Comparison of ENCODE assay signal across 8 cellular contexts in genomic region chr22:50530857-50531545, GRCh38. TPM values are rescaled to one million over a fixed set of nuclear protein-coding genes. Genes with fewer than 3 reads are reported as not detected.
A peak's percentile ranks its signal among the peaks of the same experiment; 100 is the strongest.
DNase-seq lines count a peak whose midpoint lies in the region; ATAC-seq, FAIRE-seq and TF ChIP-seq lines count a peak whose summit lies in the region.

No MANE protein-coding gene starts in this region.

- no peak for FAIRE-seq in small intestine (lab: Jason Lieb, UNC)

- H3K4me3 ChIP-seq in ascending aorta (peak overlapping the region; percentile 61 to 78), iPS-15b (ENCODE audit: low read depth, low read length) (peak overlapping the region; percentile 59), small intestine (ENCODE audit: low read depth in 1 of 2, low read length in 2 of 2) (peak overlapping the region; percentile 57 to 76)

- peak; percentile 22 for DNase-seq in DMS114 treated with DMSO at 0.1 percent for 48 hours (lab: John Stamatoyannopoulos, UW; ENCODE audit: unreplicated experiment)
- peak; percentile 47 to 92 (median 65) for DNase-seq in T-helper 1 cell
- DNase-seq in ascending aorta (ENCODE audit: low spot score in 2 of 2): peak in 1 of 2 donors; percentile 90
- DNase-seq in small intestine: peak; percentile 91
- no peak for DNase-seq in midbrain (lab: John Stamatoyannopoulos, UW)
- no peak for DNase-seq in kidney glomerular epithelial cell (lab: John Stamatoyannopoulos, UW)

- H3K9ac ChIP-seq in iPS-15b (ENCODE audit: low read depth, low read length): no peak overlapping the region

- peak overlapping the region; percentile 80 to 91 for H3K27ac ChIP-seq in ascending aorta
- peak overlapping the region; percentile 95 to 100 for H3K27ac ChIP-seq in small intestine (ENCODE audit: low read depth in 1 of 2, low read length in 1 of 2)

- no peak for TF ChIP-seq CTCF in ascending aorta (IDR thresholded peaks at IDR 0.05)

- H3K4me1 ChIP-seq in ascending aorta: peaks cover 18 to 30% of the 10 kb centered on the region in 2 donors
- H3K4me1 ChIP-seq in iPS-15b (ENCODE audit: control insufficient read depth, insufficient read depth, low read length): no peaks in the 10 kb centered on the region
- H3K4me1 ChIP-seq in small intestine (ENCODE audit: control insufficient read depth in 2 of 2, insufficient read depth in 1 of 2, low read depth in 1 of 2, low read length in 1 of 2): peaks cover 0 to 6% of the 10 kb centered on the region in 2 donors

- H3K27me3 ChIP-seq in ascending aorta (peaks cover 11% of the 10 kb centered on the region), iPS-15b (ENCODE audit: control insufficient read depth, insufficient read depth, low read length) (peaks cover 64% of the 10 kb centered on the region), small intestine (ENCODE audit: control insufficient read depth in 2 of 2, insufficient read depth in 2 of 2, low read length in 2 of 2) (no peaks in the 10 kb centered on the region)

- H3K36me3 ChIP-seq in ascending aorta: no peaks in the 10 kb centered on the region
- H3K36me3 ChIP-seq in iPS-15b (ENCODE audit: control insufficient read depth, insufficient read depth, low read length): no peaks in the 10 kb centered on the region
- no peaks in the 10 kb centered on the region for H3K36me3 ChIP-seq in small intestine (ENCODE audit: control insufficient read depth in 2 of 2, insufficient read depth in 2 of 2, low read length in 2 of 2)

- peak; percentile 22 for ATAC-seq in HG03439 (IDR thresholded peaks at IDR 0.05; ENCODE audit: unreplicated experiment)

- H3K9me3 ChIP-seq in ascending aorta (no peaks in the 10 kb centered on the region), iPS-15b (ENCODE audit: control insufficient read depth, insufficient read depth, low read length) (no peaks in the 10 kb centered on the region), small intestine (ENCODE audit: control insufficient read depth, low read depth) (no peaks in the 10 kb centered on the region)

- intact Hi-C loops in ascending aorta (cut with DNase I): no loop called here

- 1 to 2% (median 1%) methylated on average over 48 to 53 of the region's 53 CpGs for WGBS in small intestine, 3 donors

RNA-seq across cellular contexts. Expression of gene TYMP, which starts 1.2 kb away (rescaled TPM):
- 150 TPM for total RNA-seq in ascending aorta
- polyA plus RNA-seq in small intestine: 100 to 1,000 TPM in 1 of 3 donors, 10 to 100 TPM in 2; 81.4 to 172 (median 98.5) TPM

RNA-seq across cellular contexts. Expression of gene SCO2, which starts 5.6 kb away (rescaled TPM):
- total RNA-seq in ascending aorta: not detected
- 1 to 10 TPM; 2.2 to 2.7 (median 2.5) TPM for polyA plus RNA-seq in small intestine

RNA-seq across cellular contexts. Expression of gene KLHDC7B, which starts 14.7 kb away (rescaled TPM):
- total RNA-seq in ascending aorta: not detected
- under 1 TPM in 1 of 3 donors, not detected in 2; 0.28 TPM for polyA plus RNA-seq in small intestine

RNA-seq across cellular contexts. Expression of gene NCAPH2, which starts 23.0 kb away (rescaled TPM):
- total RNA-seq in ascending aorta: 41.7 TPM
- polyA plus RNA-seq in small intestine: 10 to 100 TPM; 39.4 to 45.9 (median 40.3) TPM

RNA-seq across cellular contexts. Expression of gene LMF2, which starts 23.5 kb away (rescaled TPM):
- 119 TPM for total RNA-seq in ascending aorta
- 10 to 100 TPM; 37.8 to 52.8 (median 51.2) TPM for polyA plus RNA-seq in small intestine

Comparison
In these comparisons a context has a peak if more than half of its experiments do, and no peak if none do; other contexts are left out.
1. DNase-seq: peak in DMS114 treated with DMSO at 0.1 percent for 48 hours (single experiment), T-helper 1 cell (5 of 5) and small intestine (single experiment); none in midbrain (single experiment) and kidney glomerular epithelial cell (single experiment).
2. Peak in every context shown above with its lines, with median percentiles within 50 percentile points of each other: H3K4me3 ChIP-seq.